19 cellular contexts compared by ENCODE assay signal in the genomic region with DNA sequence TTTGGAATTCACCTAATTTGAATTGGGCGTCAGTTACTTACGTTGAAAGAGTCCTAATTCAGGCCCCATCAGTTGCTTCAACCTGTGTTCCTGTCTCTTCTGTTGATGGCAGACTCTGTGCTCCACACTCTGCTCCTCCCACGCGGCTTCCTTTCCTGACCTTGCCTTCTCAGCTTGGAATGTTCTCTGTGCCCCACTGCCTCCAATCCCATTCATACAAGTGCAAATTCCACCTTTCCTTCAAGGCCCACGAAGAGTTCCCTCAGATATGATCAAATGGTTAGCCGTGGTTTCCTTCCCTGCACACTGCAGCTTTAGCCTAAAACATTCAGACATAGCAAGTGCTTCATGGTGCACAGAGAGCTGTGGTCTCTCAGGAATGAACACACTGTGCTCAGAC.
DNase-seq lines count a peak whose midpoint lies in the region; ATAC-seq, FAIRE-seq and TF ChIP-seq lines count a peak whose summit lies in the region.
"Had no signal": no experiment of that assay in that cellular context is flagged by ENCODE, and none has a peak within 500 bp of the region (broad histone marks: within the 10 kb centered on the region; RNA-seq: fewer than 3 reads in every experiment).

No MANE protein-coding gene starts in this region.

- peak; percentile 51; the same call in 2 of the 3 replicates for ATAC-seq in HepG2
- no peak for ATAC-seq in right lobe of liver
- peak; percentile 23 for ATAC-seq in aorta (ENCODE audit: low FRiP score)
- ATAC-seq: CD8-positive, alpha-beta T cell had no signal

- CTCF ChIA-PET in HepG2 (lab: Yijun Ruan, JAX; ENCODE audit: low intra/inter-chr PET ratio, low total read pairs): no interaction called here

- no peak for TF ChIP-seq RAD21 in HepG2 (CRISPR knock-in tag; IDR thresholded peaks at IDR 0.05)

- DNase-seq in HepG2 (ENCODE audit: low spot score) (no peak), right lobe of liver (no peak), islet precursor cell (peak; percentile 60), neural crest cell (ENCODE audit: low read depth, low spot score) (no peak), aorta (no peak), glutamatergic neuron (no peak), NCI-H345 (lab: John Stamatoyannopoulos, UW) (no peak), NCI-H2081 treated with DMSO at 0.1 percent for 48 hours (lab: John Stamatoyannopoulos, UW) (no peak)
- DNase-seq: CD8-positive, alpha-beta T cell; DND-41; GDM1; KG1; NCI-H1092 treated with DMSO at 0.1 percent for 48 hours; NCI-H187; NCI-H774 had no signal

- no peaks in the 10 kb centered on the region for H3K79me2 ChIP-seq in HepG2 (ENCODE audit: insufficient read depth, low read length)

- in situ Hi-C loops in HepG2 (cut with HindIII; ENCODE audit: extremely low pct_ligation_motif_present, low pct_unique_long_range_greater_than_20kb): no loop called here

- H3K36me3 Mint-ChIP-seq in neural crest cell (ENCODE audit: low read depth): no peaks in the 10 kb centered on the region
- peaks cover 6% of the 10 kb centered on the region for H3K36me3 Mint-ChIP-seq in glutamatergic neuron (ENCODE audit: unreplicated experiment)
- H3K36me3 Mint-ChIP-seq: CD8-positive, alpha-beta T cell had no signal

- no peaks in the 10 kb centered on the region for H3K9me3 Mint-ChIP-seq in neural crest cell
- peaks cover 2% of the 10 kb centered on the region for H3K9me3 Mint-ChIP-seq in glutamatergic neuron (ENCODE audit: unreplicated experiment)
- H3K9me3 Mint-ChIP-seq: CD8-positive, alpha-beta T cell had no signal

- H2AFZ ChIP-seq in HepG2 (ENCODE audit: low read length): no peak overlapping the region

- no peak overlapping the region for H3K27ac ChIP-seq in HepG2 (ENCODE audit: extremely low read length, insufficient read depth, low read length)
- no peak overlapping the region for H3K27ac ChIP-seq in right lobe of liver
- H3K27ac ChIP-seq in aorta (ENCODE audit: low read depth in 1 of 2, low read length in 2 of 2): no peak overlapping the region
- H3K27ac ChIP-seq: 22Rv1 had no signal

- no peaks in the 10 kb centered on the region for H3K9me3 ChIP-seq in HepG2 (ENCODE audit: low read length)
- no peaks in the 10 kb centered on the region for H3K9me3 ChIP-seq in right lobe of liver
- H3K9me3 ChIP-seq in aorta (ENCODE audit: control insufficient read depth, low read length): no peaks in the 10 kb centered on the region
- H3K9me3 ChIP-seq: MG63 had no signal

- no peaks in the 10 kb centered on the region for H3K4me1 ChIP-seq in HepG2 (ENCODE audit: insufficient read depth, low read length)
- H3K4me1 ChIP-seq in right lobe of liver: no peaks in the 10 kb centered on the region
- H3K4me1 ChIP-seq in aorta (ENCODE audit: control insufficient read depth in 1 of 2, insufficient read depth in 2 of 2, low read length in 2 of 2): no peaks in the 10 kb centered on the region

- TF ChIP-seq EP300 in HepG2 (IDR thresholded peaks at IDR 0.05; ENCODE audit: low read depth in 2 of 2, low read length in 2 of 2) (no peak), HepG2 (CRISPR knock-in tag; IDR thresholded peaks at IDR 0.05; ENCODE audit: borderline replicate concordance) (no peak)

- H3K27me3 Mint-ChIP-seq in neural crest cell (ENCODE audit: low read depth) (no peaks in the 10 kb centered on the region), glutamatergic neuron (ENCODE audit: unreplicated experiment) (no peaks in the 10 kb centered on the region)

- intact Hi-C loops in HepG2 (cut with micrococcal nuclease; ENCODE audit: unreplicated experiment) (no loop called here), right lobe of liver (cut with DNase I) (no loop called here), aorta (cut with DNase I) (no loop called here)

- H4K20me1 ChIP-seq in HepG2 (ENCODE audit: insufficient read depth, low read length): no peaks in the 10 kb centered on the region

- H3K4me3 Mint-ChIP-seq in neural crest cell (no peak overlapping the region), glutamatergic neuron (ENCODE audit: unreplicated experiment) (no peak overlapping the region)
- H3K4me3 Mint-ChIP-seq: CD8-positive, alpha-beta T cell had no signal

- H3K9ac ChIP-seq in HepG2 (ENCODE audit: insufficient read depth, low read depth, low read length): no peak overlapping the region

- no peak overlapping the region for H3K4me2 ChIP-seq in HepG2 (ENCODE audit: low read depth, low read length)

- BruUV-seq in HepG2 (replicated peaks; lab: Mats Ljungman, UMichigan): no TSS peak

- TF ChIP-seq POLR2A in HepG2 (IDR thresholded peaks at IDR 0.05; ENCODE audit: insufficient read depth in 1 of 2, low read depth in 2 of 2, low read length in 2 of 2): no peak
- TF ChIP-seq POLR2A in right lobe of liver (IDR thresholded peaks at IDR 0.05): no peak

- POLR2A ChIA-PET in HepG2 (lab: Yijun Ruan, JAX): no interaction called here

- H3K4me3 ChIP-seq in HepG2 (replicated peaks in 1 of 3; ENCODE audit: insufficient read depth in 1 of 3, low read depth in 2 of 3, low read length in 3 of 3): no peak overlapping the region
- H3K4me3 ChIP-seq in right lobe of liver: no peak overlapping the region
- no peak overlapping the region for H3K4me3 ChIP-seq in aorta (ENCODE audit: low read length in 2 of 2)
- H3K4me3 ChIP-seq: MG63 had no signal

- H3K27ac Mint-ChIP-seq in neural crest cell (ENCODE audit: unreplicated experiment): peak overlapping the region; percentile 31
- H3K27ac Mint-ChIP-seq in glutamatergic neuron (ENCODE audit: unreplicated experiment): no peak overlapping the region
- H3K27ac Mint-ChIP-seq: CD8-positive, alpha-beta T cell had no signal

- TF ChIP-seq CTCF in HepG2 (CRISPR knock-in tag; IDR thresholded peaks at IDR 0.05): no peak
- no peak for TF ChIP-seq CTCF in right lobe of liver (IDR thresholded peaks at IDR 0.05)
- TF ChIP-seq CTCF in neural crest cell (conservative IDR thresholded peaks at IDR 0.05): no peak
- TF ChIP-seq CTCF in glutamatergic neuron (IDR thresholded peaks at IDR 0.05; ENCODE audit: partially characterized antibody, unreplicated experiment): no peak

- WGBS in HepG2 (ENCODE audit: low lambda C conversion rate): 17% methylated on average over 6 of the region's 6 CpGs
- whole genome bisulfite sequencing in right lobe of liver (ENCODE audit: insufficient coverage, low coverage, low lambda C conversion rate, missing lambda C conversion rate): 80% methylated on average over 5 of the region's 6 CpGs
- 81 to 83% methylated on average over 6 of the region's 6 CpGs for WGBS in aorta, 2 donors

- no peak for FAIRE-seq in HepG2 (lab: Jason Lieb, UNC)
- FAIRE-seq: GM12892, GM19239 had no signal

- H3K4me1 Mint-ChIP-seq in neural crest cell (no peaks in the 10 kb centered on the region), glutamatergic neuron (ENCODE audit: low read depth, unreplicated experiment) (no peaks in the 10 kb centered on the region)

- H3K36me3 ChIP-seq in HepG2 (replicated peaks in 1 of 2; ENCODE audit: control insufficient read depth in 1 of 2, insufficient read depth in 2 of 2, low read length in 2 of 2) (no peaks in the 10 kb centered on the region), right lobe of liver (no peaks in the 10 kb centered on the region), aorta (ENCODE audit: control insufficient read depth in 1 of 2, insufficient read depth in 2 of 2, low read length in 1 of 2) (no peaks in the 10 kb centered on the region)
- H3K36me3 ChIP-seq: MG63 had no signal

- no peaks in the 10 kb centered on the region; a peak in 1 of 5 replicates for H3K27me3 ChIP-seq in HepG2 (ENCODE audit: control insufficient read depth in 1 of 2, insufficient read depth in 2 of 2, low read length in 2 of 2)
- H3K27me3 ChIP-seq in right lobe of liver: no peaks in the 10 kb centered on the region
- H3K27me3 ChIP-seq in aorta (ENCODE audit: control insufficient read depth in 1 of 2, insufficient read depth in 2 of 2, low read length in 1 of 2): no peaks in the 10 kb centered on the region
- H3K27me3 ChIP-seq: MG63 had no signal

TF ChIP-seq in HepG2, 621 proteins besides CTCF, POLR2A, EP300 and RAD21:
- TF ChIP-seq PAWR (CRISPR knock-in tag; IDR thresholded peaks at IDR 0.05; ENCODE audit: borderline replicate concordance): no peak
- no peak for TF ChIP-seq PAF1 (CRISPR knock-in tag; IDR thresholded peaks at IDR 0.05)
- no peak for TF ChIP-seq SKI (IDR thresholded peaks at IDR 0.05; ENCODE audit: partially characterized antibody)
- TF ChIP-seq TBX3 (IDR thresholded peaks at IDR 0.05; ENCODE audit: borderline replicate concordance): no peak

Comparison
In these comparisons a context has a peak if more than half of its experiments do, and no peak if none do; other contexts are left out.
1. ATAC-seq: peak in HepG2 (single experiment) and aorta (single experiment); none in right lobe of liver (0 of 4).